1 cellular context compared by ENCODE assay signal in genomic region chr13:108769213-108770070, GRCh38.
TF ChIP-seq lines count a peak whose summit lies in the region.

No MANE protein-coding gene starts in this region.

TF ChIP-seq in IMR-90, 13 proteins besides CTCF, POLR2A, EP300 and RAD21 (continued from another document):
- TF ChIP-seq SMC3 (IDR thresholded peaks at IDR 0.05; ENCODE audit: low read depth, low read length) (no peak), NFE2L2 (IDR thresholded peaks at IDR 0.05; ENCODE audit: low read depth, low read length) (no peak), MAZ (IDR thresholded peaks at IDR 0.05; ENCODE audit: borderline replicate concordance, low read depth, low read length) (no peak), RFX5 (IDR thresholded peaks at IDR 0.05; ENCODE audit: low read depth, low read length) (no peak), RCOR1 (IDR thresholded peaks at IDR 0.05; ENCODE audit: insufficient replicate concordance, low read length) (no peak), FOS (IDR thresholded peaks at IDR 0.05; ENCODE audit: low read depth, low read length) (no peak), MAFK (IDR thresholded peaks at IDR 0.05; ENCODE audit: low read depth, low read length) (no peak), CHD1 (IDR thresholded peaks at IDR 0.05; ENCODE audit: low read depth, low read length) (no peak), MXI1 (IDR thresholded peaks at IDR 0.05; ENCODE audit: borderline replicate concordance, low read depth, low read length) (no peak), CEBPB (IDR thresholded peaks at IDR 0.05; ENCODE audit: low read depth, low read length) (no peak), USF2 (IDR thresholded peaks at IDR 0.05; ENCODE audit: low read depth, low read length) (no peak), BHLHE40 (IDR thresholded peaks at IDR 0.05; ENCODE audit: low read depth, low read length) (no peak)
